ENCODE assay signal across 1 cellular context in genomic region chr6:105805581-105806023, GRCh38.
TF ChIP-seq lines count a peak whose summit lies in the region.

No MANE protein-coding gene starts in this region.

TF ChIP-seq in IMR-90, 13 proteins besides CTCF, POLR2A, EP300 and RAD21 (continued from another document):
- peak; percentile 23; the same call in 1 of the 2 replicates for TF ChIP-seq USF2 (IDR thresholded peaks at IDR 0.05; ENCODE audit: low read depth, low read length)
